In the genomic region with DNA sequence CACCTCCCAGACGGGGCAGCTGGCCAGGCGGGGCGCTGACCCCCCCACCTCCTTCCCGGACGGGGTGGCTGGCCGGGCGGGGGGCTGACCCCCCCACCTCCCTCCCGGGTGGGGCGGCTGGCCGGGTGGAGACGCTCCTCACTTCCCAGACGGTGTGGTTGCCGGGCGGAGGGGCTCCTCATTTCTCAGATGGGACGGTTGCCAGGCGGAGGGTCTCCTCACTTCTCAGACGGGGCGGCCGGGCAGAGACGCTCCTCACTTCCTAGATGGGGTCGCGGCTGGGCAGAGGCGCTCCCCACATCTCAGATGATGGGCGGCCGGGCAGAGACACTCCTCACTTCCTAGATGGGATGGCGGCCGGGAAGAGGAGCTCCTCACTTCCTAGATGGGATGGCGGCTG, we compare ENCODE assay signal across 7 cellular contexts. TPM values are rescaled to one million over a fixed set of nuclear protein-coding genes. Genes with fewer than 3 reads are reported as not detected.
"Had no signal": no experiment of that assay in that cellular context is flagged by ENCODE, and none has a peak within 500 bp of the region (broad histone marks: within the 10 kb centered on the region; RNA-seq: fewer than 3 reads in every experiment).

No MANE protein-coding gene starts in this region.

RNA-seq across cellular contexts. Expression of a gene that starts 14.8 kb away (rescaled TPM):
- total RNA-seq: GM23248, GM23338, H1, H4, H7, H9, HFFc6 had no signal
- polyA plus RNA-seq: GM23248, GM23338, H1 had no signal

RNA-seq across cellular contexts. Expression of a gene that starts 16.3 kb away (rescaled TPM):
- total RNA-seq: GM23248, GM23338, H1, H4, H7, H9, HFFc6 had no signal
- polyA plus RNA-seq: GM23248, GM23338, H1 had no signal

RNA-seq across cellular contexts. Expression of a gene that starts 24.2 kb away (rescaled TPM):
- total RNA-seq: GM23248, GM23338, H1, H4, H7, H9, HFFc6 had no signal
- polyA plus RNA-seq: GM23248, GM23338, H1 had no signal

RNA-seq across cellular contexts. Expression of a gene that starts 56.0 kb away (rescaled TPM):
- total RNA-seq: GM23248, GM23338, H1, H4, H7, H9, HFFc6 had no signal
- polyA plus RNA-seq: GM23248, GM23338, H1 had no signal

RNA-seq across cellular contexts. Expression of a gene that starts 59.0 kb away (rescaled TPM):
- total RNA-seq: GM23248, GM23338, H4, H9, HFFc6 had no signal
- polyA plus RNA-seq: GM23248 had no signal
